Comparison of ENCODE assay signal across 16 cellular contexts in genomic region chr9:129126789-129127618, GRCh38. TPM values are rescaled to one million over a fixed set of nuclear protein-coding genes. Genes with fewer than 3 reads are reported as not detected.
DNase-seq lines count a peak whose midpoint lies in the region; ATAC-seq and TF ChIP-seq lines count a peak whose summit lies in the region.
"Had no signal": no experiment of that assay in that cellular context is flagged by ENCODE, and none has a peak within 500 bp of the region (broad histone marks: within the 10 kb centered on the region; RNA-seq: fewer than 3 reads in every experiment).

No MANE protein-coding gene starts in this region.

- H3K36me3 Mint-ChIP-seq in endothelial cell (ENCODE audit: low read depth, unreplicated experiment): peaks cover 12% of the 10 kb centered on the region

- H4K20me1 ChIP-seq in osteoblast (ENCODE audit: insufficient read depth, low read length): peaks cover 6% of the 10 kb centered on the region

- peaks cover 10% of the 10 kb centered on the region for H3K36me3 ChIP-seq in H7 (replicated peaks; ENCODE audit: control insufficient read depth, insufficient read depth, low read length)
- H3K36me3 ChIP-seq in osteoblast (ENCODE audit: insufficient read depth, low read length): peaks cover 50% of the 10 kb centered on the region

- no peak for ATAC-seq in HG02678 (IDR thresholded peaks at IDR 0.05; ENCODE audit: unreplicated experiment)
- ATAC-seq: activated CD8-positive, alpha-beta T cell treated with anti-CD3 and anti-CD28 coated beads for 36 hours; foreskin keratinocyte; left lung had no signal

- POLR2A ChIA-PET in RWPE1 (lab: Yijun Ruan, JAX; ENCODE audit: low non-redundant PET): no interaction called here

- DNase-seq in H7 (peak; percentile 88), RWPE1 (ENCODE audit: low spot score) (no peak), endothelial cell (ENCODE audit: low spot score) (no peak), osteoblast (ENCODE audit: insufficient read length, low spot score, missing footprints) (no peak), A172 (ENCODE audit: low spot score) (no peak), Kasumi-1 (lab: John Stamatoyannopoulos, UW) (no peak)
- DNase-seq in activated CD4-positive, alpha-beta T cell treated with anti-CD3 and anti-CD28 coated beads for 4 hours: no peak
- DNase-seq: activated CD8-positive, alpha-beta T cell treated with anti-CD3 and anti-CD28 coated beads for 36 hours; activated naive CD4-positive, alpha-beta T cell; CD4-positive, alpha-beta T cell; foreskin keratinocyte; NCI-H1417 treated with DMSO at 0.1 percent for 48 hours; PC-9; stimulated activated naive CD4-positive, alpha-beta T cell had no signal

- H3K79me2 ChIP-seq in osteoblast (ENCODE audit: insufficient read depth, low read length): peaks cover 13% of the 10 kb centered on the region

- H3K27me3 ChIP-seq in H7 (ENCODE audit: control insufficient read depth, insufficient read depth, low read length) (no peaks in the 10 kb centered on the region), osteoblast (ENCODE audit: insufficient read depth, low read length) (no peaks in the 10 kb centered on the region)
- H3K27me3 ChIP-seq: foreskin keratinocyte, left lung had no signal

- no peaks in the 10 kb centered on the region for H3K9me3 Mint-ChIP-seq in endothelial cell (ENCODE audit: unreplicated experiment)
- H3K9me3 Mint-ChIP-seq: activated CD8-positive, alpha-beta T cell treated with anti-CD3 and anti-CD28 coated beads for 36 hours; CD4-positive, alpha-beta T cell had no signal

- CTCF ChIA-PET in RWPE1 (lab: Yijun Ruan, JAX): interaction anchor here (0.6 to 6.3 kb wide), 4 partner anchors 12 to 653 kb away, joined by 3 to 31 read pairs (median 4); no protein-coding TSS in a partner anchor

- peaks cover 22% of the 10 kb centered on the region for H3K4me1 ChIP-seq in osteoblast (ENCODE audit: insufficient read depth, low read length)
- H3K4me1 ChIP-seq: foreskin keratinocyte had no signal

- H3K4me1 Mint-ChIP-seq in endothelial cell (ENCODE audit: unreplicated experiment): peaks cover 19% of the 10 kb centered on the region

- no peaks in the 10 kb centered on the region for H3K9me3 ChIP-seq in osteoblast (ENCODE audit: low read depth, low read length)
- H3K9me3 ChIP-seq: left lung had no signal

- peak overlapping the region; percentile 95 for H3K27ac Mint-ChIP-seq in endothelial cell (ENCODE audit: unreplicated experiment)
- H3K27ac Mint-ChIP-seq: activated CD8-positive, alpha-beta T cell treated with anti-CD3 and anti-CD28 coated beads for 36 hours; CD4-positive, alpha-beta T cell had no signal

- H3K4me3 ChIP-seq in H7 (ENCODE audit: insufficient read depth, low read depth, low read length) (no peak overlapping the region), osteoblast (ENCODE audit: insufficient read depth, low read length) (no peak overlapping the region)
- H3K4me3 ChIP-seq: left lung, PC-9 had no signal

- H3K4me3 Mint-ChIP-seq in endothelial cell (ENCODE audit: unreplicated experiment): peak overlapping the region; percentile 44
- H3K4me3 Mint-ChIP-seq: activated CD8-positive, alpha-beta T cell treated with anti-CD3 and anti-CD28 coated beads for 36 hours; CD4-positive, alpha-beta T cell had no signal

- H3K4me2 ChIP-seq in osteoblast (ENCODE audit: insufficient read depth, low read length): no peak overlapping the region
- H3K4me2 ChIP-seq: PC-9 had no signal

- TF ChIP-seq CTCF in RWPE1 (conservative IDR thresholded peaks at IDR 0.05; ENCODE audit: low read depth) (no peak), endothelial cell (IDR thresholded peaks at IDR 0.05; ENCODE audit: unreplicated experiment) (no peak), osteoblast (IDR thresholded peaks at IDR 0.05; ENCODE audit: extremely low read depth, low read depth, low read length) (no peak)

- H3K27ac ChIP-seq in RWPE1: peak overlapping the region; percentile 11
- peak overlapping the region; percentile 28 for H3K27ac ChIP-seq in osteoblast (ENCODE audit: low read depth, low read length)
- H3K27ac ChIP-seq: foreskin keratinocyte, PC-9 had no signal

- no peak overlapping the region for H2AFZ ChIP-seq in osteoblast (ENCODE audit: low read length)
- H2AFZ ChIP-seq: PC-9 had no signal

- peaks cover 4% of the 10 kb centered on the region for H3K27me3 Mint-ChIP-seq in endothelial cell (ENCODE audit: unreplicated experiment)
- H3K27me3 Mint-ChIP-seq: activated CD8-positive, alpha-beta T cell treated with anti-CD3 and anti-CD28 coated beads for 36 hours; CD4-positive, alpha-beta T cell had no signal

RNA-seq across cellular contexts. Expression of gene PTPA, which starts 15.8 kb away (rescaled TPM):
- 160 and 166 TPM in 2 replicates for total RNA-seq in H7 (2014; rRNA removed; shearing (Covaris generic))
- 120 TPM for total RNA-seq in endothelial cell (ENCODE audit: unreplicated experiment)
- total RNA-seq in osteoblast: 64.8 and 73.5 TPM in 2 replicates
- 150 and 174 TPM in 2 replicates for total RNA-seq in A172 (2014; rRNA removed; shearing (Covaris generic))

RNA-seq across cellular contexts. Expression of gene CRAT, which starts 16.4 kb away (rescaled TPM):
- 13.6 and 14.9 TPM in 2 replicates for total RNA-seq in H7 (2014; rRNA removed; shearing (Covaris generic))
- 42.9 TPM for total RNA-seq in endothelial cell (ENCODE audit: unreplicated experiment)
- 64.8 and 79.6 TPM in 2 replicates for total RNA-seq in osteoblast
- total RNA-seq in A172 (2014; rRNA removed; shearing (Covaris generic)): 52.7 and 69.4 TPM in 2 replicates

RNA-seq across cellular contexts. Expression of gene DOLPP1, which starts 46.1 kb away (rescaled TPM):
- 41.3 and 42.5 TPM in 2 replicates for total RNA-seq in H7 (2014; rRNA removed; shearing (Covaris generic))
- total RNA-seq in endothelial cell (ENCODE audit: unreplicated experiment): 21.4 TPM
- 10.3 and 10.5 TPM in 2 replicates for total RNA-seq in osteoblast
- total RNA-seq in A172 (2014; rRNA removed; shearing (Covaris generic)): 20.4 and 22.1 TPM in 2 replicates

RNA-seq across cellular contexts. Expression of gene IER5L, which starts 51.1 kb away (rescaled TPM):
- total RNA-seq in H7 (2014; rRNA removed; shearing (Covaris generic)): 11.1 and 13.3 TPM in 2 replicates
- total RNA-seq in endothelial cell (ENCODE audit: unreplicated experiment) (5.2 TPM), osteoblast (86.1 and 104 TPM in 2 replicates)
- 53.3 and 55.8 TPM in 2 replicates for total RNA-seq in A172 (2014; rRNA removed; shearing (Covaris generic))
